In the genomic region with DNA sequence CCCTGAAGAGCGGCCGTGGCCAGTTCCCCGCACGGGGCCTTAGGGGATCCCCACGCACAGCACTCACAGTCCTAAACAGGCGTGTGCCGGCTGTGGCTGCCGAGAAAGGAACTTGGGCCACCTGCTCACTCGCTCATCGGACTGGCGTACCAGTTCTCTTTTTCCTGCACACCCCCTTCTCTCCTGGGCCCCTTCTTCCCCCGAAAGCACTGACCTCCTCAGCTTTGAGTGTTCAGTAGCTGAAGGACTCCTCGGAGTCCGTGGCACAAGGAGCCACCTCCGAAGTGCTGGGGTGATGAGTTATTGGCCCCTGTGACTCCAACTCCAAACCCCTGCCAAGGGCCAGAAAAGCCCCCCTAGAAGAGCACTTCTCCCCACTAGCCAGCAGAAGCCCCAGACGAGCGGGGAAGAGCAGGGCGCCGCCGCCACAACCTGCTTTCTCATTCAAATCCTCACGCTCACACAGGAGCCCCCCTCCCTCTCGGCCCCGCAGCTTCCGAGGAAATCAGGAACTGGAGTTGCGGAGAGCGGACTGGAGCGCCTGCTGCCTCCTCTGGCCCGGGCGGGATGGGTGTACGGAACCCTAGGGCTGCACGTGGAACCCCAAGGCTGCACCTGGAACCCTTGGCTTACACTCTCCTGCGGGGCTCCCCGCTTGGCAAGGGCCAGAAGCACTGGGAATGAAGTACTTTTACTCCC, we compare ENCODE assay signal across 8 cellular contexts. TPM values are rescaled to one million over a fixed set of nuclear protein-coding genes. Genes with fewer than 3 reads are reported as not detected.
A peak's percentile ranks its signal among the peaks of the same experiment; 100 is the strongest.
DNase-seq lines count a peak whose midpoint lies in the region; ATAC-seq, FAIRE-seq and TF ChIP-seq lines count a peak whose summit lies in the region.

A gene with protein sequence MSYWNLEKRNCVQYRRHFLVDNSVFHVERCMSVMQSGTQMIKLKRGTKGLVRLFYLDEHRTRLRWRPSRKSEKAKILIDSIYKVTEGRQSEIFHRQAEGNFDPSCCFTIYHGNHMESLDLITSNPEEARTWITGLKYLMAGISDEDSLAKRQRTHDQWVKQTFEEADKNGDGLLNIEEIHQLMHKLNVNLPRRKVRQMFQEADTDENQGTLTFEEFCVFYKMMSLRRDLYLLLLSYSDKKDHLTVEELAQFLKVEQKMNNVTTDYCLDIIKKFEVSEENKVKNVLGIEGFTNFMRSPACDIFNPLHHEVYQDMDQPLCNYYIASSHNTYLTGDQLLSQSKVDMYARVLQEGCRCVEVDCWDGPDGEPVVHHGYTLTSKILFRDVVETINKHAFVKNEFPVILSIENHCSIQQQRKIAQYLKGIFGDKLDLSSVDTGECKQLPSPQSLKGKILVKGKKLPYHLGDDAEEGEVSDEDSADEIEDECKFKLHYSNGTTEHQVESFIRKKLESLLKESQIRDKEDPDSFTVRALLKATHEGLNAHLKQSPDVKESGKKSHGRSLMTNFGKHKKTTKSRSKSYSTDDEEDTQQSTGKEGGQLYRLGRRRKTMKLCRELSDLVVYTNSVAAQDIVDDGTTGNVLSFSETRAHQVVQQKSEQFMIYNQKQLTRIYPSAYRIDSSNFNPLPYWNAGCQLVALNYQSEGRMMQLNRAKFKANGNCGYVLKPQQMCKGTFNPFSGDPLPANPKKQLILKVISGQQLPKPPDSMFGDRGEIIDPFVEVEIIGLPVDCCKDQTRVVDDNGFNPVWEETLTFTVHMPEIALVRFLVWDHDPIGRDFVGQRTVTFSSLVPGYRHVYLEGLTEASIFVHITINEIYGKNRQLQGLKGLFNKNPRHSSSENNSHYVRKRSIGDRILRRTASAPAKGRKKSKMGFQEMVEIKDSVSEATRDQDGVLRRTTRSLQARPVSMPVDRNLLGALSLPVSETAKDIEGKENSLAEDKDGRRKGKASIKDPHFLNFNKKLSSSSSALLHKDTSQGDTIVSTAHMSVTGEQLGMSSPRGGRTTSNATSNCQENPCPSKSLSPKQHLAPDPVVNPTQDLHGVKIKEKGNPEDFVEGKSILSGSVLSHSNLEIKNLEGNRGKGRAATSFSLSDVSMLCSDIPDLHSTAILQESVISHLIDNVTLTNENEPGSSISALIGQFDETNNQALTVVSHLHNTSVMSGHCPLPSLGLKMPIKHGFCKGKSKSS (N-terminal part only) (minus strand): TSS at position 446 of the 699 bp plus-strand sequence. CDS start 40,847 bp downstream, outside the sequence.

- CTCF ChIA-PET in HepG2 (lab: Yijun Ruan, JAX; ENCODE audit: low intra/inter-chr PET ratio, low total read pairs) = no interaction called here

- 3% methylated on average over 11 of the region's 33 CpGs for WGBS in HepG2 (ENCODE audit: low lambda C conversion rate)

- H3K4me2 ChIP-seq in HepG2 (ENCODE audit: low read depth, low read length) = peak within 1 kb of the TSS; percentile 70

- TF ChIP-seq RAD21 in HepG2 (CRISPR knock-in tag; IDR thresholded peaks at IDR 0.05) = no peak

- no peak for FAIRE-seq in HepG2 (lab: Jason Lieb, UNC)

- peak within 1 kb of the TSS; percentile 81 for H3K9ac ChIP-seq in HepG2 (ENCODE audit: insufficient read depth, low read depth, low read length)

- no peaks in the 10 kb centered on the region for H3K9me3 ChIP-seq in HepG2 (ENCODE audit: low read length)

- intact Hi-C loops in HepG2 (cut with micrococcal nuclease; ENCODE audit: unreplicated experiment) = loop anchor here (1.0 to 5.0 kb wide), 3 partner anchors 30 to 108 kb away; a partner anchor contains a TSS

- POLR2A ChIA-PET in HepG2 (lab: Yijun Ruan, JAX) = interaction anchor here (5.6 kb wide), 1 partner anchor 61 kb away, joined by 38 read pairs; a partner anchor contains a TSS

- ATAC-seq in GM18511 (IDR thresholded peaks at IDR 0.05; ENCODE audit: unreplicated experiment) = peak; percentile 73
- peak; percentile 43 for ATAC-seq in HG03066 (IDR thresholded peaks at IDR 0.05; ENCODE audit: low read depth, unreplicated experiment)
- ATAC-seq in HepG2 = peak; percentile 78

- TF ChIP-seq POLR2A in HepG2 (IDR thresholded peaks at IDR 0.05; ENCODE audit: insufficient read depth in 1 of 2, low read depth in 2 of 2, low read length in 2 of 2) = no peak

- TF ChIP-seq EP300 in HepG2 (IDR thresholded peaks at IDR 0.05; ENCODE audit: low read depth in 2 of 2, low read length in 2 of 2) = no peak
- no peak for TF ChIP-seq EP300 in HepG2 (CRISPR knock-in tag; IDR thresholded peaks at IDR 0.05; ENCODE audit: borderline replicate concordance)

- peak within 1 kb of the TSS; percentile 62 for H3K27ac ChIP-seq in HepG2 (ENCODE audit: extremely low read length, insufficient read depth, low read length)

- H3K4me3 ChIP-seq in HepG2 (replicated peaks in 1 of 3; ENCODE audit: insufficient read depth in 1 of 3, low read depth in 2 of 3, low read length in 3 of 3) = peak within 1 kb of the TSS; percentile 74 to 99 (median 76)

- H3K27me3 ChIP-seq in HepG2 (ENCODE audit: control insufficient read depth in 1 of 2, insufficient read depth in 2 of 2, low read length in 2 of 2) = peaks cover 0 to 3% of the 10 kb centered on the region in 2 experiments; a peak in 2 of 5 replicates

- H3K36me3 ChIP-seq in HepG2 (replicated peaks in 1 of 2; ENCODE audit: control insufficient read depth in 1 of 2, insufficient read depth in 2 of 2, low read length in 2 of 2) = no peaks in the 10 kb centered on the region

- H3K4me1 ChIP-seq in HepG2 (ENCODE audit: insufficient read depth, low read length) = peaks cover 65% of the 10 kb centered on the region

- no TSS peak for BruUV-seq in HepG2 (replicated peaks; lab: Mats Ljungman, UMichigan)

- DNase-seq in 8988T = peak; percentile 68
- peak; percentile 43 for DNase-seq in NCI-H2196 treated with DMSO at 0.1 percent for 48 hours (lab: John Stamatoyannopoulos, UW; ENCODE audit: unreplicated experiment)
- peak; percentile 59 for DNase-seq in activated CD4-positive, alpha-beta T cell treated with anti-CD3 and anti-CD28 coated beads for 48 hours
- DNase-seq in dermis blood vessel endothelial cell = peak; percentile 68
- peak; percentile 73 for DNase-seq in HepG2 (ENCODE audit: low spot score)
- peak; percentile 42 for DNase-seq in stimulated activated CD4-positive, alpha-beta T cell treated with anti-CD3 and anti-CD28 coated beads, Interleukin-4, amount 100 ng/mL, for 24 hours

- peak within 1 kb of the TSS; percentile 85 for H2AFZ ChIP-seq in HepG2 (ENCODE audit: low read length)

- in situ Hi-C loops in HepG2 (cut with HindIII; ENCODE audit: extremely low pct_ligation_motif_present, low pct_unique_long_range_greater_than_20kb) = loop anchor here (5.0 kb wide), 1 partner anchor 118 kb away; no protein-coding TSS in a partner anchor

- peak; percentile 27; the same call in 1 of the 2 replicates for TF ChIP-seq CTCF in HepG2 (CRISPR knock-in tag; IDR thresholded peaks at IDR 0.05)

- H3K79me2 ChIP-seq in HepG2 (ENCODE audit: insufficient read depth, low read length) = no peaks in the 10 kb centered on the region

- H4K20me1 ChIP-seq in HepG2 (ENCODE audit: insufficient read depth, low read length) = no peaks in the 10 kb centered on the region

TF ChIP-seq in HepG2, 621 proteins besides CTCF, POLR2A, EP300 and RAD21 (continues in another document):
- TF ChIP-seq KDM1A (CRISPR knock-in tag; IDR thresholded peaks at IDR 0.05) (peak; percentile 46; the same call in 1 of the 2 replicates), ZC3H13 (CRISPR knock-in tag; IDR thresholded peaks at IDR 0.05) (peak; percentile 65; the same call in 1 of the 2 replicates), ZNF615 (CRISPR knock-in tag; IDR thresholded peaks at IDR 0.05; ENCODE audit: borderline replicate concordance) (0 out of 2 replicates have a peak, but pooled peaks have one; percentile 52), ARNTL (CRISPR knock-in tag; IDR thresholded peaks at IDR 0.05) (no peak)
- TF ChIP-seq, protein P1, sequence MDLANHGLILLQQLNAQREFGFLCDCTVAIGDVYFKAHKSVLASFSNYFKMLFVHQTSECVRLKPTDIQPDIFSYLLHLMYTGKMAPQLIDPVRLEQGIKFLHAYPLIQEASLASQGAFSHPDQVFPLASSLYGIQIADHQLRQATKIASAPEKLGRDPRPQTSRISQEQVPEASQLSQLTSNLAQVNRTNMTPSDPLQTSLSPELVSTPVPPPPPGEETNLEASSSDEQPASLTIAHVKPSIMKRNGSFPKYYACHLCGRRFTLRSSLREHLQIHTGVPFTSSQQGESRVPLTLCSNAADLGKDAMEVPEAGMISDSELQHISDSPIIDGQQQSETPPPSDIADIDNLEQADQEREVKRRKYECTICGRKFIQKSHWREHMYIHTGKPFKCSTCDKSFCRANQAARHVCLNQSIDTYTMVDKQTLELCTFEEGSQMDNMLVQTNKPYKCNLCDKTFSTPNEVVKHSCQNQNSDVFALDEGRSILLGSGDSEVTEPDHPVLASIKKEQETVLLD (CRISPR knock-in tag; IDR thresholded peaks at IDR 0.05; ENCODE audit: low read depth) = 0 out of 2 replicates have a peak, but pooled peaks have one; percentile 28

RNA-seq across cellular contexts. Expression of the gene that starts here (rescaled TPM):
- total RNA-seq in dermis blood vessel endothelial cell (under 0.01 TPM in 1 of 2 replicates, not detected in the other), HepG2 (2016; rRNA removed; fragmentation: Illumina TruSeq; extraction: Trizol) (3.0 and 4.4 TPM in 2 replicates)
- total RNA-seq in HepG2 (2016; cell fraction: cytosol; rRNA removed; fragmentation: Illumina TruSeq; extraction: Trizol; ENCODE audit: low read depth) = 0.81 and 0.97 TPM in 2 replicates
- 2.8 and 4.1 TPM in 2 replicates for total RNA-seq in HepG2 (2016; cell fraction: insoluble cytoplasmic fraction; rRNA removed; fragmentation: Illumina TruSeq; extraction: Trizol)
- total RNA-seq in HepG2 (2016; cell fraction: membrane; rRNA removed; fragmentation: Illumina TruSeq; extraction: Trizol) = 0.96 and 1.1 TPM in 2 replicates
- 5.1 and 5.3 TPM in 2 replicates for total RNA-seq in HepG2 (2016; cell fraction: nucleus; rRNA removed; fragmentation: Illumina TruSeq; extraction: Trizol)
- polyA plus RNA-seq in HepG2 (2011; rRNA removed) = 1.2 and 2.0 TPM in 2 replicates
- polyA plus RNA-seq in HepG2 (2011; cell fraction: cytosol; rRNA removed) = 1.1 and 1.3 TPM in 2 replicates
- 1.0 and 2.1 TPM in 2 replicates for polyA plus RNA-seq in HepG2 (2011; cell fraction: nucleus; rRNA removed)
- polyA plus RNA-seq in HepG2 (2012) = 1.0 and 1.7 TPM in 2 replicates
- 0.05 and 0.07 TPM in 2 replicates for polyA plus RNA-seq in HepG2 (2016; cell fraction: cytosol; fragmentation: Illumina TruSeq; extraction: Trizol; ENCODE audit: low read depth)
- 2.0 and 2.5 TPM in 2 replicates for polyA plus RNA-seq in HepG2 (2016; cell fraction: insoluble cytoplasmic fraction; fragmentation: Illumina TruSeq; extraction: Trizol; ENCODE audit: low read depth)
- polyA plus RNA-seq in HepG2 (2016; cell fraction: membrane; fragmentation: Illumina TruSeq; extraction: Trizol; ENCODE audit: low read depth) = 0.14 and 0.24 TPM in 2 replicates
- 1.7 and 1.9 TPM in 2 replicates for polyA plus RNA-seq in HepG2 (2016; cell fraction: nucleus; fragmentation: Illumina TruSeq; extraction: Trizol; ENCODE audit: insufficient read depth, low read depth)
- 0.07 and 4.3 TPM in 2 replicates for polyA minus RNA-seq in HepG2 (2011; rRNA and poly(A)+ RNA removed; ENCODE audit: low replicate concordance)
- polyA minus RNA-seq in HepG2 (2011; cell fraction: cytosol; rRNA and poly(A)+ RNA removed) = 3.6 and 4.0 TPM in 2 replicates
- polyA minus RNA-seq in HepG2 (2011; cell fraction: nucleus; rRNA and poly(A)+ RNA removed) = 10.0 and 12.9 TPM in 2 replicates

Comparison
In these comparisons a context has a peak if more than half of its experiments do, and no peak if none do; other contexts are left out.
1. Peak in every context shown above with its lines: DNase-seq, ATAC-seq, H3K4me3 ChIP-seq and H3K27ac ChIP-seq.
2. Peak in DNase-seq in dermis blood vessel endothelial cell; RNA of the gene not detected or under 1 TPM.